ENCODE assay signal across 8 cellular contexts in genomic region chr22:30968924-30969531, GRCh38. TPM values are rescaled to one million over a fixed set of nuclear protein-coding genes. Genes with fewer than 3 reads are reported as not detected.
DNase-seq lines count a peak whose midpoint lies in the region; TF ChIP-seq lines count a peak whose summit lies in the region.

TUG1 (plus strand) TSS chr22:30969265.

- H3K36me3 Mint-ChIP-seq in HFFc6 (ENCODE audit: low read depth), result peaks cover 72% of the 10 kb centered on the region

- H3K27ac Mint-ChIP-seq in HFFc6, result peak within 1 kb of the TSS; percentile 95

- H3K4me3 Mint-ChIP-seq in HFFc6, result peak within 1 kb of the TSS; percentile 97

- peaks cover 5% of the 10 kb centered on the region; the same call in 1 of the 2 replicates for H3K27me3 Mint-ChIP-seq in HFFc6 (ENCODE audit: insufficient read depth)

- H3K4me3 ChIP-seq in NB4 (ENCODE audit: low read depth, low read length) (peak within 1 kb of the TSS; percentile 89), SK-N-MC (peak within 1 kb of the TSS; percentile 82)

- H3K36me3 ChIP-seq in SK-N-MC (ENCODE audit: insufficient read depth, low read length), result peaks cover 63% of the 10 kb centered on the region

- peak within 1 kb of the TSS; percentile 93 for H3K27ac ChIP-seq in SK-N-MC

- peak; percentile 55 for TF ChIP-seq POLR2A in NB4 (IDR thresholded peaks at IDR 0.05; ENCODE audit: extremely low read depth, insufficient read length)

- no peak for TF ChIP-seq CTCF in HFFc6 (IDR thresholded peaks at IDR 0.05)
- no peak for TF ChIP-seq CTCF in NB4 (IDR thresholded peaks at IDR 0.05; ENCODE audit: low read depth, low read length)

- H3K4me1 Mint-ChIP-seq in HFFc6 (ENCODE audit: low read depth), result peaks cover 55% of the 10 kb centered on the region

- H3K9me3 Mint-ChIP-seq in HFFc6, result peaks cover 45% of the 10 kb centered on the region

- H3K9ac ChIP-seq in SK-N-MC (ENCODE audit: insufficient read length), result peak within 1 kb of the TSS; percentile 96

- peaks cover 48% of the 10 kb centered on the region for H3K9me3 ChIP-seq in SK-N-MC (ENCODE audit: low read depth, low read length)

- peak; percentile 99 for DNase-seq in GM03348 (ENCODE audit: low spot score)
- peak; percentile 97 for DNase-seq in HFFc6
- DNase-seq in NB4 (ENCODE audit: low read depth), result peak; percentile 99
- DNase-seq in SK-N-MC (ENCODE audit: low read depth, low spot score), result peak; percentile 72
- peak; percentile 98 for DNase-seq in activated naive CD4-positive, alpha-beta T cell treated with anti-CD3 and anti-CD28 coated beads, Interleukin-2, amount 50 U/mL, for 16 hours
- peak; percentile 99 for DNase-seq in germinal center (ENCODE audit: low spot score)
- DNase-seq in non-pigmented ciliary epithelial cell (ENCODE audit: low read depth), result peak; percentile 88
- peak; percentile 98 for DNase-seq in superior temporal gyrus (ENCODE audit: extremely low spot score)

RNA-seq across cellular contexts. Expression of gene TUG1, which starts in this region (rescaled TPM):
- total RNA-seq in HFFc6 (2021; fragmentation: NEBNext Ultra II Directional; extraction: Animal tissue kit (Norgen Biotek cat#: 25700)), result 10 to 100 TPM; 49.8 to 61.8 (median 56.3) TPM

Comparison
In these comparisons a context has a peak if more than half of its experiments do, and no peak if none do; other contexts are left out.
1. Peak in every context shown above with its lines: DNase-seq, H3K4me3 ChIP-seq and H3K27ac ChIP-seq.